8 cellular contexts compared by ENCODE assay signal in the genomic region with DNA sequence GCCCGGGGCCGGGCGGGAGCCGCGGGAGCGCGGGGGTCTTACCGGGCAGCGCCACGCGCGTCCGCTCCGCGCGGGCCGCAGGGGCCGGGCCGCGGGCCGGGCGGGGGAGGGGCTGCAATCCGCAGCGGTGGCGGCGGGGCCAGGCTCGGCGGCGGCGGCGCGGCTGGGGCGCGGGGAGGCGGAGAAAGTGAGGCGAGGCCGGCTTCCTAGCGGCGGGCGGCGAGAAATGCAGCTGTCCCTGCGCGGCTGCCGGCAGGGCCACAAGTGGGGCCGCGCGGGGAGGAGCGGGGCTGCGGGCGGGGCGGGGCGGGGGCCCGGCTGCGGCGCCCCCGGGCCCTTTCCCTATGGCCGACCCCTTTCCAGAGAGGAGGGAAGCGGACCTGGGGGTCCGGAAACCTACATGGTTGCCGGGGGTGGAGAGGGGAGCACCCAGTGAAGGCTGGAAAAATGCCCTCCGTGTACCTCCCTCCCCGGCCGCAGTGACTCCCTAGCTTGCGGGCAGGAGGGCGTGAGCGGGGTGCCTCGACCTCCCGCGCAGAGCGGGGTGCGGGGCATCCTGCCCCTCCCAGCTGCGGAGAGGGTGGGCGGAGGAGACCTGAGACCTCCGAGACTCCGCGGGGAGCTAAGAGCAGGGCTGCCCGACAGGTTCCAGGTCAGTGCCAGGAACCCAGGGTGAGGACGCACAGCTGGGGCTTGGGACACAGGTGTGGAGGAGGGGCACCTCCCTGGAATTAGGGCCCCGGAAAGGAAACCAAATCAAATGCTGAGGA. TPM values are rescaled to one million over a fixed set of nuclear protein-coding genes. Genes with fewer than 3 reads are reported as not detected.
A peak's percentile ranks its signal among the peaks of the same experiment; 100 is the strongest.
DNase-seq lines count a peak whose midpoint lies in the region; ATAC-seq and TF ChIP-seq lines count a peak whose summit lies in the region.

A gene with protein sequence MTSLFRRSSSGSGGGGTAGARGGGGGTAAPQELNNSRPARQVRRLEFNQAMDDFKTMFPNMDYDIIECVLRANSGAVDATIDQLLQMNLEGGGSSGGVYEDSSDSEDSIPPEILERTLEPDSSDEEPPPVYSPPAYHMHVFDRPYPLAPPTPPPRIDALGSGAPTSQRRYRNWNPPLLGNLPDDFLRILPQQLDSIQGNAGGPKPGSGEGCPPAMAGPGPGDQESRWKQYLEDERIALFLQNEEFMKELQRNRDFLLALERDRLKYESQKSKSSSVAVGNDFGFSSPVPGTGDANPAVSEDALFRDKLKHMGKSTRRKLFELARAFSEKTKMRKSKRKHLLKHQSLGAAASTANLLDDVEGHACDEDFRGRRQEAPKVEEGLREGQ (minus strand): TSS at position 230 of the 770 bp plus-strand sequence. CDS start 69,848 bp downstream, outside the sequence.

- H3K27ac Mint-ChIP-seq in activated naive CD8-positive, alpha-beta T cell = no peak within 1 kb of the TSS
- peak within 1 kb of the TSS; percentile 77 for H3K27ac Mint-ChIP-seq in osteocyte (ENCODE audit: unreplicated experiment)

- no peaks in the 10 kb centered on the region for H3K27me3 ChIP-seq in thyroid gland

- peak; percentile 36 for TF ChIP-seq CTCF in GM12873 (IDR thresholded peaks at IDR 0.05; ENCODE audit: insufficient read depth, low read depth, low read length, missing control alignments)
- TF ChIP-seq CTCF in osteocyte (IDR thresholded peaks at IDR 0.05) = peak; percentile 51
- TF ChIP-seq CTCF in thyroid gland (IDR thresholded peaks at IDR 0.05) = peak in 4 of 6 experiments; percentile 7 to 61 (median 46)

- peaks cover 25% of the 10 kb centered on the region for H3K4me1 Mint-ChIP-seq in activated naive CD8-positive, alpha-beta T cell (ENCODE audit: low read depth)
- H3K4me1 Mint-ChIP-seq in osteocyte (ENCODE audit: unreplicated experiment) = peaks cover 42% of the 10 kb centered on the region

- H3K9me3 Mint-ChIP-seq in activated naive CD8-positive, alpha-beta T cell (ENCODE audit: low read depth) = no peaks in the 10 kb centered on the region
- H3K9me3 Mint-ChIP-seq in osteocyte (ENCODE audit: unreplicated experiment) = no peaks in the 10 kb centered on the region

- ATAC-seq in Right ventricle myocardium inferior = peak; percentile 75
- ATAC-seq in GM19324 (IDR thresholded peaks at IDR 0.05; ENCODE audit: low FRiP score, unreplicated experiment) = no peak

- no peaks in the 10 kb centered on the region for H3K9me3 ChIP-seq in thyroid gland

- 0 to 4% methylated on average over 9 to 22 of the region's 79 CpGs for WGBS in thyroid gland, 2 donors

- intact Hi-C loops in Right ventricle myocardium inferior (cut with DNase I) = loop anchor here (1.0 to 2.0 kb wide), 3 partner anchors 21 to 63 kb away; a partner anchor contains a TSS
- intact Hi-C loops in thyroid gland (cut with DNase I) = loop anchor here (5.0 kb wide), 1 partner anchor 88 kb away; no protein-coding TSS in a partner anchor

- peaks cover 8% of the 10 kb centered on the region for H3K27me3 Mint-ChIP-seq in activated naive CD8-positive, alpha-beta T cell
- no peaks in the 10 kb centered on the region for H3K27me3 Mint-ChIP-seq in osteocyte (ENCODE audit: unreplicated experiment)

- no peaks in the 10 kb centered on the region for H3K36me3 ChIP-seq in thyroid gland

- peak within 1 kb of the TSS; percentile 78 for H3K4me3 Mint-ChIP-seq in activated naive CD8-positive, alpha-beta T cell
- peak within 1 kb of the TSS; percentile 68 for H3K4me3 Mint-ChIP-seq in osteocyte (ENCODE audit: unreplicated experiment)

- TF ChIP-seq POLR2A in thyroid gland (IDR thresholded peaks at IDR 0.05) = peak in 1 of 2 donors; percentile 56

- peak within 1 kb of the TSS; percentile 42 to 97 (median 79) for H3K4me3 ChIP-seq in thyroid gland (replicated peaks in 1 of 3)

- no peaks in the 10 kb centered on the region for H3K36me3 Mint-ChIP-seq in activated naive CD8-positive, alpha-beta T cell
- no peaks in the 10 kb centered on the region for H3K36me3 Mint-ChIP-seq in osteocyte (ENCODE audit: unreplicated experiment)

- DNase-seq in HT-29 (ENCODE audit: low spot score) (peak; percentile 68), SK-N-DZ (ENCODE audit: low spot score) (peak; percentile 54), Right ventricle myocardium inferior (ENCODE audit: missing footprints) (peak; percentile 94), osteocyte (ENCODE audit: extremely low spot score, unreplicated experiment) (peak; percentile 94), thyroid gland (peak; percentile 77 to 80)

- peak within 1 kb of the TSS; percentile 74 to 97 (median 95) for H3K27ac ChIP-seq in thyroid gland

- H3K4me1 ChIP-seq in thyroid gland = peaks cover 15 to 33% of the 10 kb centered on the region in 2 donors

RNA-seq across cellular contexts. Expression of the gene that starts here (rescaled TPM):
- total RNA-seq in HT-29 (2014; rRNA removed; shearing (Covaris generic)) = 37.6 and 45.5 TPM in 2 replicates
- polyA plus RNA-seq in SK-N-DZ (2014; cell fraction: cytosol; rRNA removed) = 10.0 and 12.3 TPM in 2 replicates
- polyA plus RNA-seq in SK-N-DZ (2014; cell fraction: nucleus; rRNA removed) = 40.2 TPM in 2 replicates
- total RNA-seq in Right ventricle myocardium inferior = 49.1 TPM
- total RNA-seq in osteocyte = 34.7 and 38.4 TPM in 2 replicates
- 10 to 100 TPM; 25.6 to 32.3 (median 29.9) TPM for total RNA-seq in thyroid gland
